In genomic region chr16:4200000-4200780, GRCh38 we compare ENCODE assay signal across 9 cellular contexts. TPM values are rescaled to one million over a fixed set of nuclear protein-coding genes. Genes with fewer than 3 reads are reported as not detected.
A peak's percentile ranks its signal among the peaks of the same experiment; 100 is the strongest.
DNase-seq lines count a peak whose midpoint lies in the region; ATAC-seq and TF ChIP-seq lines count a peak whose summit lies in the region.
"Had no signal": no experiment of that assay in that cellular context is flagged by ENCODE, and none has a peak within 500 bp of the region (broad histone marks: within the 10 kb centered on the region; RNA-seq: fewer than 3 reads in every experiment).

No MANE protein-coding gene starts in this region.

- no peaks in the 10 kb centered on the region for H4K20me1 ChIP-seq in PC-9 (ENCODE audit: insufficient read depth)

- H3K36me3 ChIP-seq in PC-9 (ENCODE audit: low read depth) = no peaks in the 10 kb centered on the region

- H3K4me3 Mint-ChIP-seq in HFFc6 = peak overlapping the region; percentile 46; the same call in 1 of the 2 replicates
- H3K4me3 Mint-ChIP-seq: mesothelial cell of epicardium had no signal

- H3K4me3 ChIP-seq in PC-9 (no peak overlapping the region), astrocyte of the spinal cord (ENCODE audit: low read depth, low read length) (no peak overlapping the region)

- H3K27me3 Mint-ChIP-seq in HFFc6 (ENCODE audit: insufficient read depth) = peaks cover 8% of the 10 kb centered on the region

- intact Hi-C loops in PC-9 (cut with micrococcal nuclease; ENCODE audit: unreplicated experiment) = loop anchor here (1.0 to 5.0 kb wide), 5 partner anchors 54 to 387 kb away; no protein-coding TSS in a partner anchor

- H3K27ac Mint-ChIP-seq in HFFc6 = peak overlapping the region; percentile 87
- H3K27ac Mint-ChIP-seq: mesothelial cell of epicardium had no signal

- DNase-seq in COLO829 (ENCODE audit: low spot score) (peak; percentile 63), HFFc6 (peak; percentile 58), PC-9 (peak; percentile 73 to 88), astrocyte of the spinal cord (ENCODE audit: low read depth, low spot score) (peak; percentile 50), iPS-NIHi7 (ENCODE audit: extremely low spot score) (peak; percentile 78)
- peak; percentile 57 for DNase-seq in stimulated activated CD8-positive, alpha-beta memory T cell treated with anti-CD3 and anti-CD28 coated beads, Interleukin-4, amount 100 ng/mL, for 48 hours
- no peak for DNase-seq in central memory CD4-positive, alpha-beta T cell

- no peak overlapping the region for H3K27ac ChIP-seq in PC-9

- H3K9me3 Mint-ChIP-seq in HFFc6 = no peaks in the 10 kb centered on the region
- H3K9me3 Mint-ChIP-seq: mesothelial cell of epicardium had no signal

- H3K27me3 ChIP-seq in PC-9 (ENCODE audit: insufficient read depth, low read depth) = no peaks in the 10 kb centered on the region

- H3K4me2 ChIP-seq in PC-9 = peak overlapping the region; percentile 47

- POLR2A ChIA-PET in PC-9 (lab: Charles Lee; ENCODE audit: unreplicated experiment) = interaction anchor here (0.6 to 1.0 kb wide), 4 partner anchors 54 to 260 kb away, joined by 3 to 6 read pairs (median 4); no protein-coding TSS in a partner anchor

- H2AFZ ChIP-seq in PC-9 = 0 out of 2 replicates have a peak overlapping the region, but pooled peaks have one; percentile 50

- no peak for ATAC-seq in HG02870 (IDR thresholded peaks at IDR 0.05; ENCODE audit: unreplicated experiment)

- peak; percentile 83 for TF ChIP-seq CTCF in HFFc6 (IDR thresholded peaks at IDR 0.05)
- TF ChIP-seq CTCF in PC-9 (conservative IDR thresholded peaks at IDR 0.05) = peak; percentile 70
- peak; percentile 69 for TF ChIP-seq CTCF in astrocyte of the spinal cord (IDR thresholded peaks at IDR 0.05; ENCODE audit: low read depth, low read length)

- in situ Hi-C loops in astrocyte of the spinal cord (cut with HindIII; ENCODE audit: low sequenced_read_pairs) = no loop called here

- H3K79me2 ChIP-seq in PC-9 (ENCODE audit: low read depth) = no peaks in the 10 kb centered on the region

- CTCF ChIA-PET in PC-9 (lab: Charles Lee) = interaction anchor here (0.6 to 2.2 kb wide), 17 partner anchors 12 to 218 kb away, joined by 3 to 47 read pairs (median 4); partner anchors contain the start of gene TFAP4

- H3K9me3 ChIP-seq in PC-9 (ENCODE audit: insufficient read depth, low read depth) = no peaks in the 10 kb centered on the region

- peaks cover 7% of the 10 kb centered on the region for H3K4me1 ChIP-seq in PC-9 (replicated peaks; ENCODE audit: insufficient read depth)

- H3K4me1 Mint-ChIP-seq in HFFc6 (ENCODE audit: low read depth) = peaks cover 13% of the 10 kb centered on the region

- no TSS peak for BruUV-seq in PC-9 (replicated peaks; lab: Mats Ljungman, UMichigan)

- H3K9me2 ChIP-seq in PC-9 (ENCODE audit: insufficient read depth) = no peaks in the 10 kb centered on the region

- no peaks in the 10 kb centered on the region for H3K36me3 Mint-ChIP-seq in HFFc6 (ENCODE audit: low read depth)
- H3K36me3 Mint-ChIP-seq: mesothelial cell of epicardium had no signal

- H3F3A ChIP-seq in PC-9 (ENCODE audit: insufficient read depth, low read depth) = no peaks in the 10 kb centered on the region

RNA-seq across cellular contexts. Expression of gene SRL, which starts 41.7 kb away (rescaled TPM):
- not detected for total RNA-seq in HFFc6 (2021; fragmentation: NEBNext Ultra II Directional; extraction: Animal tissue kit (Norgen Biotek cat#: 25700))
- total RNA-seq in PC-9 (2021) = not detected in 2 replicates
